17 cellular contexts compared by ENCODE assay signal in genomic region chr1:192691041-192691440, GRCh38. TPM values are rescaled to one million over a fixed set of nuclear protein-coding genes. Genes with fewer than 3 reads are reported as not detected.
A peak's percentile ranks its signal among the peaks of the same experiment; 100 is the strongest.
DNase-seq lines count a peak whose midpoint lies in the region; ATAC-seq and TF ChIP-seq lines count a peak whose summit lies in the region.
"Had no signal": no experiment of that assay in that cellular context is flagged by ENCODE, and none has a peak within 500 bp of the region (broad histone marks: within the 10 kb centered on the region; RNA-seq: fewer than 3 reads in every experiment).

No MANE protein-coding gene starts in this region.

- peaks cover 7% of the 10 kb centered on the region for H3K4me1 ChIP-seq in endodermal cell (ENCODE audit: control insufficient read depth, insufficient read depth, low read length)
- H3K4me1 ChIP-seq in esophagus muscularis mucosa, result no peaks in the 10 kb centered on the region
- H3K4me1 ChIP-seq: BLaER1 treated with 17β-estradiol and CSF1 and Interleukin-3, amounts not matched to agents 10 nM and 100 nM had no signal

- no peak for TF ChIP-seq POLR2A in esophagus muscularis mucosa (IDR thresholded peaks at IDR 0.05; ENCODE audit: low read depth)

- peaks cover 44% of the 10 kb centered on the region for H3K9me3 ChIP-seq in endodermal cell (ENCODE audit: control insufficient read depth, low read length)
- H3K9me3 ChIP-seq in esophagus muscularis mucosa, result no peaks in the 10 kb centered on the region

- H3K36me3 Mint-ChIP-seq in endodermal cell (ENCODE audit: low read depth), result peaks cover 17% of the 10 kb centered on the region
- H3K36me3 Mint-ChIP-seq: CD8-positive, alpha-beta T cell had no signal

- H3K9me3 Mint-ChIP-seq in endodermal cell, result peaks cover 61% of the 10 kb centered on the region

- peak overlapping the region; percentile 2 for H3K4me3 ChIP-seq in endodermal cell (ENCODE audit: low read length)
- no peak overlapping the region for H3K4me3 ChIP-seq in esophagus muscularis mucosa
- H3K4me3 ChIP-seq: BLaER1 treated with 17β-estradiol and CSF1 and Interleukin-3, amounts not matched to agents 10 nM and 100 nM had no signal

- no peak overlapping the region for H3K27ac ChIP-seq in endodermal cell (ENCODE audit: low read depth, low read length)
- H3K27ac ChIP-seq in esophagus muscularis mucosa (replicated peaks in 1 of 4), result no peak overlapping the region
- H3K27ac ChIP-seq: BLaER1 treated with 17β-estradiol and CSF1 and Interleukin-3, amounts not matched to agents 10 nM and 100 nM had no signal

- TF ChIP-seq CTCF in endodermal cell (conservative IDR thresholded peaks at IDR 0.05) (no peak), esophagus muscularis mucosa (IDR thresholded peaks at IDR 0.05) (no peak)

- no peak overlapping the region for H3K9ac ChIP-seq in endodermal cell (ENCODE audit: extremely low read depth, low read length, poor library complexity, severe bottlenecking)
- H3K9ac ChIP-seq: BLaER1 treated with 17β-estradiol and CSF1 and Interleukin-3, amounts not matched to agents 10 nM and 100 nM had no signal

- no peak for ATAC-seq in left ventricle myocardium superior
- ATAC-seq: CD8-positive, alpha-beta T cell had no signal

- H3K27me3 Mint-ChIP-seq in endodermal cell (ENCODE audit: insufficient read depth), result no peaks in the 10 kb centered on the region

- H3K4me1 Mint-ChIP-seq in endodermal cell, result peaks cover 31% of the 10 kb centered on the region
- H3K4me1 Mint-ChIP-seq: B cell had no signal

- no peak for TF ChIP-seq EP300 in esophagus muscularis mucosa (IDR thresholded peaks at IDR 0.05)

- intact Hi-C loops in esophagus muscularis mucosa (cut with DNase I), result no loop called here
- intact Hi-C loops in left ventricle myocardium superior (cut with micrococcal nuclease), result no loop called here

- peak overlapping the region; percentile 62 for H3K27ac Mint-ChIP-seq in endodermal cell
- H3K27ac Mint-ChIP-seq: B cell; CD8-positive, alpha-beta T cell had no signal

- DNase-seq in NCI-H146 (lab: John Stamatoyannopoulos, UW), result peak; percentile 21
- no peak for DNase-seq in NCI-H146 treated with DMSO at 0.1 percent for 48 hours (lab: John Stamatoyannopoulos, UW; ENCODE audit: unreplicated experiment)
- peak; percentile 90 for DNase-seq in NCI-H748 (lab: John Stamatoyannopoulos, UW; ENCODE audit: unreplicated experiment)
- no peak for DNase-seq in endodermal cell
- DNase-seq in T-helper 1 cell, result no peak
- DNase-seq in esophagus muscularis mucosa (ENCODE audit: extremely low spot score), result no peak
- DNase-seq in left ventricle myocardium superior, result no peak
- DNase-seq: Calu3; CD8-positive, alpha-beta T cell; DMS79 treated with DMSO at 0.1 percent for 48 hours; GF-D8; HCEC 1CT had no signal

- WGBS in endodermal cell (ENCODE audit: insufficient coverage in 1 of 2, insufficient read length in 1 of 2), 2 experiments, result 29 to 80% methylated on average over 1 of the region's 1 CpG
- WGBS in esophagus muscularis mucosa, result 75% methylated on average over 1 of the region's 1 CpG

- H3K27me3 ChIP-seq in endodermal cell (ENCODE audit: control insufficient read depth, insufficient read depth, low read length, poor library complexity, severe bottlenecking) (no peaks in the 10 kb centered on the region), esophagus muscularis mucosa (no peaks in the 10 kb centered on the region)
- H3K27me3 ChIP-seq: BLaER1 treated with 17β-estradiol and CSF1 and Interleukin-3, amounts not matched to agents 10 nM and 100 nM had no signal

- no peak overlapping the region for H3K4me3 Mint-ChIP-seq in endodermal cell
- H3K4me3 Mint-ChIP-seq: B cell; CD8-positive, alpha-beta T cell had no signal

- H3K36me3 ChIP-seq in endodermal cell (ENCODE audit: control insufficient read depth, insufficient read depth, low read length) (no peaks in the 10 kb centered on the region), esophagus muscularis mucosa (no peaks in the 10 kb centered on the region)
- H3K36me3 ChIP-seq: BLaER1 treated with 17β-estradiol and CSF1 and Interleukin-3, amounts not matched to agents 10 nM and 100 nM had no signal

RNA-seq across cellular contexts. Expression of gene RGS13, which starts 55.1 kb away (rescaled TPM):
- total RNA-seq in endodermal cell, result not detected
- 0.25 TPM for polyA plus RNA-seq in endodermal cell (2013, experiment 1 of 2)
- 0.17 TPM for polyA plus RNA-seq in endodermal cell (2013, experiment 2 of 2)
- 1 to 10 TPM in 3 of 4 donors, not detected in 1; 1.0 to 4.3 (median 2.5) TPM for total RNA-seq in esophagus muscularis mucosa
- total RNA-seq in left ventricle myocardium superior, result not detected
- total RNA-seq: A172, Calu3, H4, HT-29 had no signal

Comparison
In these comparisons a context has a peak if more than half of its experiments do, and no peak if none do; other contexts are left out.
1. DNase-seq: peak in NCI-H146 (single experiment) and NCI-H748 (single experiment); none in NCI-H146 treated with DMSO at 0.1 percent for 48 hours (single experiment), endodermal cell (single experiment), T-helper 1 cell (0 of 5), esophagus muscularis mucosa (single experiment) and left ventricle myocardium superior (single experiment).